Comparison of ENCODE assay signal across 1 cellular context in genomic region chr3:49171119-49171774, GRCh38.
TF ChIP-seq lines count a peak whose summit lies in the region.

TSS of gene KLHDC8B (plus strand) at chr3:49171598. CDS start at chr3:49172770, 1,172 bp downstream.

TF ChIP-seq in PFSK-1, 5 proteins besides CTCF, POLR2A, EP300 and RAD21 (continued from another document):
- TF ChIP-seq TAF1 (IDR thresholded peaks at IDR 0.05; ENCODE audit: borderline replicate concordance, insufficient read depth, low read length) (peak; percentile 36; the same call in 1 of the 2 replicates), FOXP2 (optimal IDR thresholded peaks at IDR 0.05; ENCODE audit: borderline replicate concordance, extremely low read depth, extremely low read length, insufficient read depth) (peak; percentile 27)
